23 cellular contexts compared by ENCODE assay signal in the genomic region with DNA sequence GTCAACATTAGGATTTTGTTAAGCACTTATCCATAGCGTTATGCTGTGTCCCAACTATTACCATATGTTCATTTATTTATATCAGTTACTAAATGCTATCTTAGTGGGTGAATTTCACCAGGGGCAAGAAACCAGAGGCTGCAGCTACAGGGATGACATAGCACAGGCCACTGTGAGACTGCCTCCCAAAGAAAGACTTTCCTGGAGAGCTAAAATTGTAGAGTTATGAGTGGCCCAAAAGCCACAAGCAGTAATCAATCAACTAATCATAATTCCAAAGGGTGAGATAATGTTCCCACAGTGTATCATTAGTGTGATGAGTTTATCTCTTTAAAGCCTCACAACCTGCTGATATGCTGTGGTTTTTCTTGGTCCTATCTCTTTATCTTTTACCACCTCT. TPM values are rescaled to one million over a fixed set of nuclear protein-coding genes. Genes with fewer than 3 reads are reported as not detected.
"Had no signal": no experiment of that assay in that cellular context is flagged by ENCODE, and none has a peak within 500 bp of the region (broad histone marks: within the 10 kb centered on the region; RNA-seq: fewer than 3 reads in every experiment).

No MANE protein-coding gene starts in this region.

- FAIRE-seq: frontal cortex, keratinocyte had no signal

- H3K4me3 ChIP-seq: dorsolateral prefrontal cortex, prostate gland, right atrium auricular region, skin epidermis, spleen, testis, tibial artery had no signal

- DNase-seq: cortex of kidney; dorsolateral prefrontal cortex; effector CD4-positive, alpha-beta T cell; mesenchymal stem cell; midbrain; naive thymus-derived CD4-positive, alpha-beta T cell; nephron progenitor cell; nucleus accumbens; spleen; stimulated activated CD4-positive, alpha-beta T cell treated with anti-CD3 and anti-CD28 coated beads, Interleukin-4, amount 100 ng/mL, for 4 hours; stimulated activated naive CD8-positive, alpha-beta T cell treated with anti-CD3 and anti-CD28 coated beads, Interleukin-15, Interleukin-2, amounts not matched to agents 100 U/mL and 50 U/mL, for 24 hours; substantia nigra; testis; tibial artery had no signal

- H3K36me3 ChIP-seq: prostate gland, right atrium auricular region, tibial artery had no signal

- H3K36me3 Mint-ChIP-seq: stimulated activated memory B cell treated with anti-CD40 and anti-IgM and Interleukin-4, amounts not matched to agents 10 μg/mL and 1 μg/mL and 100 μg/mL, for 72 hours; type B pancreatic cell had no signal

- H3K27me3 Mint-ChIP-seq: stimulated activated memory B cell treated with anti-CD40 and anti-IgM and Interleukin-4, amounts not matched to agents 10 μg/mL and 1 μg/mL and 100 μg/mL, for 72 hours had no signal

- H3K27me3 ChIP-seq: dorsolateral prefrontal cortex, right atrium auricular region, testis, tibial artery had no signal

- H3K4me1 ChIP-seq: prostate gland, testis had no signal

- H3K27ac Mint-ChIP-seq: naive thymus-derived CD4-positive, alpha-beta T cell; nephron progenitor cell; stimulated activated memory B cell treated with anti-CD40 and anti-IgM and Interleukin-4, amounts not matched to agents 10 μg/mL and 1 μg/mL and 100 μg/mL, for 72 hours; type B pancreatic cell had no signal

- H3K4me3 Mint-ChIP-seq: naive thymus-derived CD4-positive, alpha-beta T cell; nephron progenitor cell; stimulated activated memory B cell treated with anti-CD40 and anti-IgM and Interleukin-4, amounts not matched to agents 10 μg/mL and 1 μg/mL and 100 μg/mL, for 72 hours; type B pancreatic cell had no signal

- H3K27ac ChIP-seq: dorsolateral prefrontal cortex, prostate gland, right atrium auricular region, skin epidermis, spleen, testis, tibial artery had no signal

- H3K9me3 Mint-ChIP-seq: naive thymus-derived CD4-positive, alpha-beta T cell; nephron progenitor cell; stimulated activated memory B cell treated with anti-CD40 and anti-IgM and Interleukin-4, amounts not matched to agents 10 μg/mL and 1 μg/mL and 100 μg/mL, for 72 hours; type B pancreatic cell had no signal

- H3K9me3 ChIP-seq: prostate gland, right atrium auricular region, spleen, testis, tibial artery had no signal

- ATAC-seq: left lobe of liver; naive thymus-derived CD4-positive, alpha-beta T cell; sciatic nerve; stimulated activated memory B cell treated with anti-CD40 and anti-IgM and Interleukin-4, amounts not matched to agents 10 μg/mL and 1 μg/mL and 100 μg/mL, for 72 hours; stimulated activated naive CD8-positive, alpha-beta T cell treated with anti-CD3 and anti-CD28 coated beads, Interleukin-15, Interleukin-2, amounts not matched to agents 100 U/mL and 50 U/mL, for 24 hours had no signal

RNA-seq across cellular contexts. Expression of a gene that starts 3.8 kb away (rescaled TPM):
- total RNA-seq: naive thymus-derived CD4-positive, alpha-beta T cell had no signal
- polyA plus RNA-seq: naive thymus-derived CD4-positive, alpha-beta T cell had no signal
